ENCODE assay signal across 19 cellular contexts in genomic region chr6:161954699-161955276, GRCh38.
"Had no signal": no experiment of that assay in that cellular context is flagged by ENCODE, and none has a peak within 500 bp of the region (broad histone marks: within the 10 kb centered on the region; RNA-seq: fewer than 3 reads in every experiment).

No MANE protein-coding gene starts in this region.

- H3K36me3 ChIP-seq: esophagus squamous epithelium, gastroesophageal sphincter, lower lobe of right lung, ovary, spleen had no signal

- H3K9me3 ChIP-seq: esophagus squamous epithelium, gastroesophageal sphincter, lower lobe of right lung, ovary, spleen had no signal

- DNase-seq: cerebellar nuclear complex; esophagus squamous epithelium; foreskin fibroblast; glutamatergic neuron; kidney; left colon; lower lobe of right lung; natural killer cell; nucleus accumbens; ovary; spleen; stimulated activated CD4-positive, alpha-beta T cell treated with anti-CD3 and anti-CD28 coated beads, Interleukin-15, amount 100 ng/mL, for 24 hours; stimulated activated CD4-positive, alpha-beta T cell treated with anti-CD3 and anti-CD28 coated beads, Interleukin-1b, Interleukin-23, amount 100 ng/mL, for 48 hours; stimulated activated CD4-positive, alpha-beta T cell treated with anti-CD3 and anti-CD28 coated beads, Interleukin-4, amount 100 ng/mL, for 24 hours; trophoblast cell had no signal

- H3K27me3 ChIP-seq: esophagus squamous epithelium, gastroesophageal sphincter, hepatocyte, ovary, spleen had no signal

- H3K4me1 ChIP-seq: esophagus squamous epithelium, lower lobe of right lung, spleen had no signal

- ATAC-seq: gastroesophageal sphincter; left colon; lower lobe of right lung; natural killer cell; sciatic nerve; stimulated activated memory B cell treated with anti-CD40 and anti-IgM and Interleukin-4, amounts not matched to agents 10 μg/mL and 1 μg/mL and 100 μg/mL, for 72 hours had no signal

- H3K4me3 ChIP-seq: esophagus squamous epithelium, gastroesophageal sphincter, hepatocyte, lower lobe of right lung, ovary, spleen had no signal

- H3K27ac ChIP-seq: esophagus squamous epithelium, gastroesophageal sphincter, hepatocyte, lower lobe of right lung, spleen had no signal
